In genomic region chr10:86449926-86450558, GRCh38 we compare ENCODE assay signal across 16 cellular contexts.
DNase-seq lines count a peak whose midpoint lies in the region; ATAC-seq and TF ChIP-seq lines count a peak whose summit lies in the region.
"Had no signal": no experiment of that assay in that cellular context is flagged by ENCODE, and none has a peak within 500 bp of the region (broad histone marks: within the 10 kb centered on the region; RNA-seq: fewer than 3 reads in every experiment).

No MANE protein-coding gene starts in this region.

- H3K27ac Mint-ChIP-seq in CD14-positive monocyte = peak overlapping the region; percentile 91 to 98 (median 95)

- H3K27me3 ChIP-seq in OCI-LY3 (ENCODE audit: low read depth, low read length) (no peaks in the 10 kb centered on the region), liver (ENCODE audit: control insufficient read depth in 4 of 4, insufficient read depth in 4 of 4, low read length in 3 of 4) (no peaks in the 10 kb centered on the region)
- H3K27me3 ChIP-seq: ascending aorta had no signal

- WGBS in liver = 91% methylated on average over 7 of the region's 7 CpGs

- H2AFZ ChIP-seq in OCI-LY3 (ENCODE audit: low read depth, low read length) = no peak overlapping the region

- H3K36me3 ChIP-seq in OCI-LY3 (replicated peaks; ENCODE audit: low read depth, low read length) (peaks cover 35% of the 10 kb centered on the region), liver (ENCODE audit: control insufficient read depth in 4 of 4, insufficient read depth in 3 of 4, low read depth in 1 of 4, low read length in 3 of 4) (peaks cover 8 to 37% (median 17%) of the 10 kb centered on the region in 4 donors)

- H3K27ac ChIP-seq in OCI-LY3 (ENCODE audit: low read length) = peak overlapping the region; percentile 45
- H3K27ac ChIP-seq in liver (ENCODE audit: low read depth in 1 of 2, low read length in 2 of 2) = peak overlapping the region; percentile 41 to 67
- H3K27ac ChIP-seq: ascending aorta had no signal

- peak overlapping the region; percentile 32 to 46 for H3K4me3 Mint-ChIP-seq in CD14-positive monocyte

- H3K4me2 ChIP-seq in OCI-LY3 (ENCODE audit: low read length) = no peak overlapping the region; the same call in 1 of the 2 replicates

- no peaks in the 10 kb centered on the region for H4K20me1 ChIP-seq in OCI-LY3 (ENCODE audit: insufficient read depth, low read length)

- H3K36me3 Mint-ChIP-seq in CD14-positive monocyte = peaks cover 59 to 86% of the 10 kb centered on the region in 2 donors

- H3K9me3 ChIP-seq in OCI-LY3 (ENCODE audit: insufficient read depth, low read length) (no peaks in the 10 kb centered on the region), liver (ENCODE audit: control insufficient read depth in 4 of 4, low read length in 3 of 4) (no peaks in the 10 kb centered on the region)
- H3K9me3 ChIP-seq: ascending aorta had no signal

- peaks cover 42% of the 10 kb centered on the region for H3K4me1 Mint-ChIP-seq in CD14-positive monocyte

- TF ChIP-seq CTCF in CD14-positive monocyte (IDR thresholded peaks at IDR 0.05) = no peak
- no peak for TF ChIP-seq CTCF in OCI-LY3 (IDR thresholded peaks at IDR 0.05; ENCODE audit: low read depth, low read length)
- TF ChIP-seq CTCF in liver (IDR thresholded peaks at IDR 0.05; ENCODE audit: low read depth, low read length, missing input control) = no peak

- H3K79me2 ChIP-seq in OCI-LY3 (ENCODE audit: low read length) = no peaks in the 10 kb centered on the region

- DNase-seq in CD14-positive monocyte (ENCODE audit: low spot score) (no peak), GF-D8 (lab: John Stamatoyannopoulos, UW) (peak; percentile 55), NCI-H510A treated with DMSO at 0.1 percent for 48 hours (lab: John Stamatoyannopoulos, UW) (no peak)
- DNase-seq: activated T-cell treated with anti-CD3 and anti-CD28 coated beads for 4 hours; glutamatergic neuron; HCEC 1CT; mesendoderm; NCI-H1436; PC-3; stimulated activated CD4-positive, alpha-beta T cell treated with anti-CD3 and anti-CD28 coated beads, Interleukin-4, amount 100 ng/mL, for 4 hours had no signal

- H3K9ac ChIP-seq in OCI-LY3 (ENCODE audit: low read length) (no peak overlapping the region), liver (ENCODE audit: low read depth in 1 of 2, low read length in 2 of 2) (no peak overlapping the region)

- H3K4me3 ChIP-seq in OCI-LY3 (ENCODE audit: low read length) = no peak overlapping the region
- no peak overlapping the region for H3K4me3 ChIP-seq in liver (ENCODE audit: low read depth in 1 of 3, low read length in 3 of 3)
- H3K4me3 ChIP-seq: ascending aorta had no signal

- intact Hi-C loops in CD14-positive monocyte (cut with micrococcal nuclease) = loop anchor here in 1 of 2 donors (5.0 kb wide), 1 partner anchor 72 kb away; the partner anchor contains the start of gene WAPL

- peaks cover 0 to 4% (median 0%) of the 10 kb centered on the region in 7 donors for H3K9me3 Mint-ChIP-seq in CD14-positive monocyte

- no peaks in the 10 kb centered on the region for H3K27me3 Mint-ChIP-seq in CD14-positive monocyte (ENCODE audit: low read depth in 3 of 3)

- TF ChIP-seq RAD21 in liver (IDR thresholded peaks at IDR 0.05) = no peak

- ATAC-seq in GM21529 (IDR thresholded peaks at IDR 0.05; ENCODE audit: unreplicated experiment) (no peak), HG03135 (IDR thresholded peaks at IDR 0.05; ENCODE audit: unreplicated experiment) (no peak)
- ATAC-seq: activated CD4-positive, CD25-positive, alpha-beta regulatory T cell treated with anti-CD3 and anti-CD28 coated beads, Interleukin-2, amount 50 U/mL, for 24 hours; PC-3 had no signal

- H3K4me1 ChIP-seq in OCI-LY3 (ENCODE audit: low read length) (peaks cover 10% of the 10 kb centered on the region), liver (ENCODE audit: control insufficient read depth in 4 of 4, insufficient read depth in 4 of 4, low read length in 3 of 4) (peaks cover 3 to 20% (median 13%) of the 10 kb centered on the region in 4 donors)
- H3K4me1 ChIP-seq: ascending aorta had no signal

TF ChIP-seq in liver, 16 proteins besides CTCF, POLR2A, EP300 and RAD21:
- TF ChIP-seq TAF1 (conservative IDR thresholded peaks at IDR 0.05) (no peak), RXRA (IDR thresholded peaks at IDR 0.05) (no peak), NR2F2 (IDR thresholded peaks at IDR 0.05) (no peak), EGR1 (IDR thresholded peaks at IDR 0.05; ENCODE audit: low read depth in 2 of 2) (no peak), YY1 (IDR thresholded peaks at IDR 0.05) (no peak), ATF3 (IDR thresholded peaks at IDR 0.05) (no peak), JUND (IDR thresholded peaks at IDR 0.05) (no peak), FOXA2 (IDR thresholded peaks at IDR 0.05) (no peak), GABPA (IDR thresholded peaks at IDR 0.05 in 1 of 2, conservative IDR thresholded peaks at IDR 0.05 in 1 of 2) (no peak), HNF4A (conservative IDR thresholded peaks at IDR 0.05) (no peak), SP1 (IDR thresholded peaks at IDR 0.05) (no peak), REST (IDR thresholded peaks at IDR 0.05) (no peak), HNF4G (IDR thresholded peaks at IDR 0.05) (no peak), FOXA1 (IDR thresholded peaks at IDR 0.05) (no peak)
- TF ChIP-seq, protein P1, sequence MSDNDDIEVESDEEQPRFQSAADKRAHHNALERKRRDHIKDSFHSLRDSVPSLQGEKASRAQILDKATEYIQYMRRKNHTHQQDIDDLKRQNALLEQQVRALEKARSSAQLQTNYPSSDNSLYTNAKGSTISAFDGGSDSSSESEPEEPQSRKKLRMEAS (IDR thresholded peaks at IDR 0.05) = no peak
- TF ChIP-seq, protein P2, sequence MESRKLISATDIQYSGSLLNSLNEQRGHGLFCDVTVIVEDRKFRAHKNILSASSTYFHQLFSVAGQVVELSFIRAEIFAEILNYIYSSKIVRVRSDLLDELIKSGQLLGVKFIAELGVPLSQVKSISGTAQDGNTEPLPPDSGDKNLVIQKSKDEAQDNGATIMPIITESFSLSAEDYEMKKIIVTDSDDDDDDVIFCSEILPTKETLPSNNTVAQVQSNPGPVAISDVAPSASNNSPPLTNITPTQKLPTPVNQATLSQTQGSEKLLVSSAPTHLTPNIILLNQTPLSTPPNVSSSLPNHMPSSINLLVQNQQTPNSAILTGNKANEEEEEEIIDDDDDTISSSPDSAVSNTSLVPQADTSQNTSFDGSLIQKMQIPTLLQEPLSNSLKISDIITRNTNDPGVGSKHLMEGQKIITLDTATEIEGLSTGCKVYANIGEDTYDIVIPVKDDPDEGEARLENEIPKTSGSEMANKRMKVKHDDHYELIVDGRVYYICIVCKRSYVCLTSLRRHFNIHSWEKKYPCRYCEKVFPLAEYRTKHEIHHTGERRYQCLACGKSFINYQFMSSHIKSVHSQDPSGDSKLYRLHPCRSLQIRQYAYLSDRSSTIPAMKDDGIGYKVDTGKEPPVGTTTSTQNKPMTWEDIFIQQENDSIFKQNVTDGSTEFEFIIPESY (IDR thresholded peaks at IDR 0.05) = no peak
